9 cellular contexts compared by ENCODE assay signal in the genomic region with DNA sequence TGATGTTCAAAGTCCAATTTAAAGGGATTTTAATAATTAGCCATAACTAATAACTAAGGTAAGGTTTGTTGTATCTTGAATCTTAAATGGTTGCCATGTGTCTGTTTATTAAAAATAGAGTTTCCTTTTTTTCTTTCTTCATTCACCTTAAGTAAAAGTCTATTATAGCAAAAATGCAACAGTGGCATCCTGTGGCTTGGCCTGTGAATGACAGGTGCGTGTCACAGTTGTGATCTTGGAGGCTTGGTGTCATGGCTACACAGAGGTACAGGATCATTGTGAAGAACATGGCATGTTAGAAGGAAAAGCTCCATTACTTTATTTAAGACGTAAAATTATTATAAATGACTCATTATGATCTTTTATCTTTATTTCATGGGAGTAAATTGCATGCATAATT.
DNase-seq lines count a peak whose midpoint lies in the region; ATAC-seq lines count a peak whose summit lies in the region.
"Had no signal": no experiment of that assay in that cellular context is flagged by ENCODE, and none has a peak within 500 bp of the region (broad histone marks: within the 10 kb centered on the region; RNA-seq: fewer than 3 reads in every experiment).

No MANE protein-coding gene starts in this region.

- DNase-seq in activated CD4-positive, alpha-beta T cell treated with anti-CD3 and anti-CD28 coated beads for 48 hours: peak; percentile 34
- no peak for DNase-seq in activated CD4-positive, alpha-beta T cell treated with anti-CD3 and anti-CD28 coated beads, Interleukin-2, amount 50 U/mL, for 4 hours
- peak; percentile 35 for DNase-seq in NCI-H510A (lab: John Stamatoyannopoulos, UW)
- peak; percentile 54 for DNase-seq in mucosa of gallbladder (ENCODE audit: low spot score)
- DNase-seq in activated T-cell treated with anti-CD3 and anti-CD28 coated beads, Interleukin-2, amount 50 U/mL, for 24 hours: no peak
- DNase-seq in stimulated activated effector memory CD8-positive, alpha-beta T cell treated with anti-CD3 and anti-CD28 coated beads, Interleukin-12 subunit alpha, Interleukin-12 subunit beta, amount 100 ng/mL, for 72 hours (ENCODE audit: low spot score in 2 of 2): no peak
- no peak for DNase-seq in OCI-M2 (lab: John Stamatoyannopoulos, UW; ENCODE audit: unreplicated experiment)

- H3K27me3 Mint-ChIP-seq in activated T-cell treated with anti-CD3 and anti-CD28 coated beads, Interleukin-2, amount 50 U/mL, for 24 hours: peaks cover 5% of the 10 kb centered on the region

- no peaks in the 10 kb centered on the region for H3K36me3 Mint-ChIP-seq in activated T-cell treated with anti-CD3 and anti-CD28 coated beads, Interleukin-2, amount 50 U/mL, for 24 hours (ENCODE audit: low read depth)
- H3K36me3 Mint-ChIP-seq in stimulated activated effector memory CD8-positive, alpha-beta T cell treated with anti-CD3 and anti-CD28 coated beads, Interleukin-12 subunit alpha, Interleukin-12 subunit beta, amount 100 ng/mL, for 72 hours: no peaks in the 10 kb centered on the region

- no peak overlapping the region for H3K4me3 Mint-ChIP-seq in activated T-cell treated with anti-CD3 and anti-CD28 coated beads, Interleukin-2, amount 50 U/mL, for 24 hours
- no peak overlapping the region for H3K4me3 Mint-ChIP-seq in stimulated activated effector memory CD8-positive, alpha-beta T cell treated with anti-CD3 and anti-CD28 coated beads, Interleukin-12 subunit alpha, Interleukin-12 subunit beta, amount 100 ng/mL, for 72 hours

- peaks cover 12% of the 10 kb centered on the region for H3K4me1 Mint-ChIP-seq in activated T-cell treated with anti-CD3 and anti-CD28 coated beads, Interleukin-2, amount 50 U/mL, for 24 hours (ENCODE audit: low read depth)
- H3K4me1 Mint-ChIP-seq in stimulated activated effector memory CD8-positive, alpha-beta T cell treated with anti-CD3 and anti-CD28 coated beads, Interleukin-12 subunit alpha, Interleukin-12 subunit beta, amount 100 ng/mL, for 72 hours: peaks cover 18% of the 10 kb centered on the region

- peak; percentile 50 for ATAC-seq in GM21737 (IDR thresholded peaks at IDR 0.05; ENCODE audit: unreplicated experiment)
- no peak for ATAC-seq in stimulated activated effector memory CD8-positive, alpha-beta T cell treated with anti-CD3 and anti-CD28 coated beads, Interleukin-12 subunit alpha, Interleukin-12 subunit beta, amount 100 ng/mL, for 72 hours

- no peak overlapping the region for H3K27ac Mint-ChIP-seq in activated T-cell treated with anti-CD3 and anti-CD28 coated beads, Interleukin-2, amount 50 U/mL, for 24 hours
- H3K27ac Mint-ChIP-seq in stimulated activated effector memory CD8-positive, alpha-beta T cell treated with anti-CD3 and anti-CD28 coated beads, Interleukin-12 subunit alpha, Interleukin-12 subunit beta, amount 100 ng/mL, for 72 hours: no peak overlapping the region
- H3K27ac Mint-ChIP-seq: activated T-helper 2 cell treated with anti-CD3 and anti-CD28 coated beads, Interferon-gamma antibody, Interleukin-2, Interleukin-4, amounts not matched to agents 10 μg/mL and 5 μg/mL and 100 μg/mL, durations not matched to agents 14 hours and 24 hours and 36 hours had no signal

- no peaks in the 10 kb centered on the region for H3K9me3 Mint-ChIP-seq in activated T-cell treated with anti-CD3 and anti-CD28 coated beads, Interleukin-2, amount 50 U/mL, for 24 hours
- H3K9me3 Mint-ChIP-seq in stimulated activated effector memory CD8-positive, alpha-beta T cell treated with anti-CD3 and anti-CD28 coated beads, Interleukin-12 subunit alpha, Interleukin-12 subunit beta, amount 100 ng/mL, for 72 hours: no peaks in the 10 kb centered on the region

Comparison
In these comparisons a context has a peak if more than half of its experiments do, and no peak if none do; other contexts are left out.
1. DNase-seq: peak in activated CD4-positive, alpha-beta T cell treated with anti-CD3 and anti-CD28 coated beads for 48 hours (single experiment), NCI-H510A (single experiment) and mucosa of gallbladder (single experiment); none in activated CD4-positive, alpha-beta T cell treated with anti-CD3 and anti-CD28 coated beads, Interleukin-2, amount 50 U/mL, for 4 hours (0 of 2), activated T-cell treated with anti-CD3 and anti-CD28 coated beads, Interleukin-2, amount 50 U/mL, for 24 hours (single experiment), stimulated activated effector memory CD8-positive, alpha-beta T cell treated with anti-CD3 and anti-CD28 coated beads, Interleukin-12 subunit alpha, Interleukin-12 subunit beta, amount 100 ng/mL, for 72 hours (0 of 2) and OCI-M2 (single experiment).